29 cellular contexts compared by ENCODE assay signal in the genomic region with DNA sequence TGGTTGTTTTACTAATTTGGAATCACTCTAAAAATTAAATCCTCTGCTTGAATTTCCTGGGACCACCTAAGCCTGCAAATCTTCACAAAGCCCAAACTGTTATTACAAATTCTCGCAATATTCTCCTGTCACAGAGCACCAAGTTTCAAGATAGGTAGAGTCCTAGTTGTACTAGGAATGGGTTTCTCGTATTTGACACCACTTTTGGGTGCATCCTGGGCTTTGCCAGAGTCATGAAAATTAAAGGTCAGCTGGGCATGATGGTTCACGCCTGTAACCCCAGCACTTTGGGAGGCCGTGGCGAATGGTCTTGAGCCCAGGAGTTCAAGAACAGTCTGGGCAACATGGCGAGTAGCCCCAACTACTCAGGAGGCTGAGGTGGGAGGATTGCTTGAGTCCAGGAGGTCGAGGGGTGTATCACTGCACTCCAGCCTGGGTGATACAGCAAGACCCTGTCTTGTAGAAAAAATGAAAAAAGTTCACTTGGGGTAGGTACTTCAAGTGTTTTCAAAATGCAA. TPM values are rescaled to one million over a fixed set of nuclear protein-coding genes. Genes with fewer than 3 reads are reported as not detected.
DNase-seq lines count a peak whose midpoint lies in the region; ATAC-seq and TF ChIP-seq lines count a peak whose summit lies in the region.
"Had no signal": no experiment of that assay in that cellular context is flagged by ENCODE, and none has a peak within 500 bp of the region (broad histone marks: within the 10 kb centered on the region; RNA-seq: fewer than 3 reads in every experiment).

No MANE protein-coding gene starts in this region.

- no peak for ATAC-seq in activated CD4-positive, alpha-beta T cell treated with anti-CD3 and anti-CD28 coated beads for 36 hours
- ATAC-seq in CD8-positive, alpha-beta T cell, result no peak
- ATAC-seq in naive B cell (ENCODE audit: low read depth in 2 of 2), result no peak

- no peak overlapping the region for H3K27ac ChIP-seq in CD8-positive, alpha-beta T cell (ENCODE audit: low read depth, low read length)
- H3K27ac ChIP-seq in thyroid gland, result no peak overlapping the region
- H3K27ac ChIP-seq: GM23248, stomach had no signal

- H3K4me1 ChIP-seq in CD8-positive, alpha-beta T cell (ENCODE audit: insufficient read depth, low read length), result no peaks in the 10 kb centered on the region
- no peaks in the 10 kb centered on the region for H3K4me1 ChIP-seq in thyroid gland
- H3K4me1 ChIP-seq: BE2C had no signal

- H3K4me3 Mint-ChIP-seq in activated CD4-positive, alpha-beta T cell treated with anti-CD3 and anti-CD28 coated beads for 36 hours, result no peak overlapping the region
- H3K4me3 Mint-ChIP-seq in CD8-positive, alpha-beta T cell, result no peak overlapping the region
- no peak overlapping the region for H3K4me3 Mint-ChIP-seq in activated naive CD8-positive, alpha-beta T cell treated with anti-CD3 and anti-CD28 coated beads for 36 hours
- H3K4me3 Mint-ChIP-seq in naive B cell, result no peak overlapping the region
- H3K4me3 Mint-ChIP-seq: brain, type B pancreatic cell had no signal

- TF ChIP-seq POLR2A in thyroid gland (IDR thresholded peaks at IDR 0.05), result no peak

- peaks cover 36% of the 10 kb centered on the region for H3K4me1 Mint-ChIP-seq in activated CD4-positive, alpha-beta T cell treated with anti-CD3 and anti-CD28 coated beads for 36 hours
- H3K4me1 Mint-ChIP-seq in CD8-positive, alpha-beta T cell (ENCODE audit: low read depth), result peaks cover 21% of the 10 kb centered on the region
- peaks cover 41% of the 10 kb centered on the region for H3K4me1 Mint-ChIP-seq in activated naive CD8-positive, alpha-beta T cell treated with anti-CD3 and anti-CD28 coated beads for 36 hours
- H3K4me1 Mint-ChIP-seq in naive B cell, result peaks cover 0 to 8% (median 5%) of the 10 kb centered on the region in 3 donors

- peaks cover 48% of the 10 kb centered on the region for H3K36me3 Mint-ChIP-seq in activated CD4-positive, alpha-beta T cell treated with anti-CD3 and anti-CD28 coated beads for 36 hours (ENCODE audit: low read depth)
- peaks cover 47% of the 10 kb centered on the region for H3K36me3 Mint-ChIP-seq in CD8-positive, alpha-beta T cell
- H3K36me3 Mint-ChIP-seq in activated naive CD8-positive, alpha-beta T cell treated with anti-CD3 and anti-CD28 coated beads for 36 hours, result peaks cover 51% of the 10 kb centered on the region
- H3K36me3 Mint-ChIP-seq in naive B cell, result peaks cover 6 to 10% of the 10 kb centered on the region in 2 donors

- H3K4me3 ChIP-seq in CD8-positive, alpha-beta T cell (ENCODE audit: low read depth, low read length), result no peak overlapping the region
- H3K4me3 ChIP-seq in thyroid gland (replicated peaks in 1 of 3), result no peak overlapping the region
- H3K4me3 ChIP-seq: GM23248, MG63, smooth muscle cell, stomach had no signal

- POLR2A ChIA-PET in activated CD4-positive, alpha-beta T cell treated with anti-CD3 and anti-CD28 coated beads for 36 hours (lab: Charles Lee), result no interaction called here
- POLR2A ChIA-PET in CD8-positive, alpha-beta T cell (lab: Charles Lee), result no interaction called here

- DNase-seq in activated CD4-positive, alpha-beta T cell treated with anti-CD3 and anti-CD28 coated beads for 36 hours, result peak; percentile 13
- DNase-seq in activated CD4-positive, alpha-beta T cell treated with anti-CD3 and anti-CD28 coated beads for 1 hour, result no peak
- DNase-seq in CD8-positive, alpha-beta T cell, result no peak
- no peak for DNase-seq in activated naive CD8-positive, alpha-beta T cell treated with anti-CD3 and anti-CD28 coated beads for 36 hours
- DNase-seq in naive B cell (no peak), 8988T (no peak), NCI-H2196 (lab: John Stamatoyannopoulos, UW; ENCODE audit: unreplicated experiment) (no peak), thyroid gland (no peak)
- DNase-seq: activated CD4-positive, alpha-beta T cell treated with anti-CD3 and anti-CD28 coated beads, Interleukin-2, amount 50 U/mL, for 1 hour; activated T-cell treated with anti-CD3 and anti-CD28 coated beads for 4 hours; BE2C; cortex of kidney; DMS153; GDM1; glutamatergic neuron; GM23248; IMR-90; MG63; midbrain; NCI-H1436 treated with DMSO at 0.1 percent for 48 hours; NCI-H2171; NCI-H69; OCI-M1; SHP77; stimulated activated CD4-positive, alpha-beta T cell treated with anti-CD3 and anti-CD28 coated beads, Interleukin-4, amount 100 ng/mL, for 24 hours; stomach had no signal

- no peak for TF ChIP-seq CTCF in CD8-positive, alpha-beta T cell (IDR thresholded peaks at IDR 0.05)
- no peak for TF ChIP-seq CTCF in thyroid gland (IDR thresholded peaks at IDR 0.05)

- intact Hi-C loops in activated CD4-positive, alpha-beta T cell treated with anti-CD3 and anti-CD28 coated beads for 36 hours (cut with DNase I, micrococcal nuclease), result no loop called here
- intact Hi-C loops in CD8-positive, alpha-beta T cell (cut with DNase I, micrococcal nuclease), result no loop called here
- intact Hi-C loops in thyroid gland (cut with DNase I), result no loop called here

- no peaks in the 10 kb centered on the region for H3K27me3 ChIP-seq in CD8-positive, alpha-beta T cell (ENCODE audit: insufficient read depth, low read length)
- H3K27me3 ChIP-seq in thyroid gland, result no peaks in the 10 kb centered on the region
- H3K27me3 ChIP-seq: BE2C, MG63, stomach had no signal

- H3K9me3 ChIP-seq in CD8-positive, alpha-beta T cell (ENCODE audit: low read length), result no peaks in the 10 kb centered on the region
- H3K9me3 ChIP-seq in thyroid gland, result no peaks in the 10 kb centered on the region
- H3K9me3 ChIP-seq: BE2C, stomach had no signal

- CTCF ChIA-PET in activated CD4-positive, alpha-beta T cell treated with anti-CD3 and anti-CD28 coated beads for 36 hours (lab: Charles Lee), result interaction anchor here (2.2 kb wide), 1 partner anchor 25 kb away, joined by 9 read pairs; no protein-coding TSS in a partner anchor
- CTCF ChIA-PET in CD8-positive, alpha-beta T cell (lab: Charles Lee), result no interaction called here

- no peaks in the 10 kb centered on the region for H3K36me3 ChIP-seq in CD8-positive, alpha-beta T cell (ENCODE audit: insufficient read depth, low read length)
- peaks cover 4 to 10% of the 10 kb centered on the region in 2 donors for H3K36me3 ChIP-seq in thyroid gland

- peaks cover 16% of the 10 kb centered on the region for H3K9me3 Mint-ChIP-seq in activated CD4-positive, alpha-beta T cell treated with anti-CD3 and anti-CD28 coated beads for 36 hours (ENCODE audit: low read depth)
- peaks cover 30% of the 10 kb centered on the region for H3K9me3 Mint-ChIP-seq in CD8-positive, alpha-beta T cell
- H3K9me3 Mint-ChIP-seq in activated naive CD8-positive, alpha-beta T cell treated with anti-CD3 and anti-CD28 coated beads for 36 hours, result peaks cover 26% of the 10 kb centered on the region
- peaks cover 0 to 5% (median 2%) of the 10 kb centered on the region in 7 donors for H3K9me3 Mint-ChIP-seq in naive B cell
- H3K9me3 Mint-ChIP-seq: type B pancreatic cell had no signal

- no peaks in the 10 kb centered on the region for H3K27me3 Mint-ChIP-seq in activated CD4-positive, alpha-beta T cell treated with anti-CD3 and anti-CD28 coated beads for 36 hours
- no peaks in the 10 kb centered on the region for H3K27me3 Mint-ChIP-seq in CD8-positive, alpha-beta T cell (ENCODE audit: low read depth)
- no peaks in the 10 kb centered on the region for H3K27me3 Mint-ChIP-seq in activated naive CD8-positive, alpha-beta T cell treated with anti-CD3 and anti-CD28 coated beads for 36 hours
- no peaks in the 10 kb centered on the region for H3K27me3 Mint-ChIP-seq in naive B cell
- H3K27me3 Mint-ChIP-seq: brain, type B pancreatic cell had no signal

- 83 to 84% methylated on average over 7 of the region's 7 CpGs for WGBS in thyroid gland, 2 donors

- H3K27ac Mint-ChIP-seq in activated CD4-positive, alpha-beta T cell treated with anti-CD3 and anti-CD28 coated beads for 36 hours, result peak overlapping the region; percentile 1
- peak overlapping the region; percentile 19 for H3K27ac Mint-ChIP-seq in CD8-positive, alpha-beta T cell
- H3K27ac Mint-ChIP-seq in activated naive CD8-positive, alpha-beta T cell treated with anti-CD3 and anti-CD28 coated beads for 36 hours, result peak overlapping the region; percentile 61
- H3K27ac Mint-ChIP-seq in naive B cell, result peak overlapping the region; percentile 10 to 87 (median 44)
- H3K27ac Mint-ChIP-seq: type B pancreatic cell had no signal

RNA-seq across cellular contexts. Expression of gene MANBA, which starts 30.6 kb away (rescaled TPM):
- 10 to 100 TPM; 12.0 to 13.3 TPM for total RNA-seq in activated CD4-positive, alpha-beta T cell treated with anti-CD3 and anti-CD28 coated beads for 36 hours
- 10 to 100 TPM; 22.5 to 24.1 TPM for total RNA-seq in CD8-positive, alpha-beta T cell
- total RNA-seq in activated naive CD8-positive, alpha-beta T cell treated with anti-CD3 and anti-CD28 coated beads for 36 hours, result 1 to 10 TPM; 8.7 to 10.0 TPM
- 10 to 100 TPM; 53.2 to 65.9 (median 55.0) TPM for polyA plus RNA-seq in naive B cell (ENCODE audit: low read depth in 6 of 6)
- 10 to 100 TPM; 41.3 to 53.4 (median 45.5) TPM for total RNA-seq in thyroid gland

RNA-seq across cellular contexts. Expression of gene UBE2D3, which starts 36.0 kb away (rescaled TPM):
- total RNA-seq in activated CD4-positive, alpha-beta T cell treated with anti-CD3 and anti-CD28 coated beads for 36 hours, result 100 to 1,000 TPM; 472 to 686 TPM
- total RNA-seq in CD8-positive, alpha-beta T cell, result 100 to 1,000 TPM; 752 to 758 TPM
- total RNA-seq in activated naive CD8-positive, alpha-beta T cell treated with anti-CD3 and anti-CD28 coated beads for 36 hours, result 100 to 1,000 TPM; 477 to 516 TPM
- 100 to 1,000 TPM; 352 to 705 (median 440) TPM for polyA plus RNA-seq in naive B cell (ENCODE audit: low read depth in 6 of 6)
- total RNA-seq in thyroid gland, result 100 to 1,000 TPM; 379 to 633 (median 495) TPM

Comparison
In these comparisons a context has a peak if more than half of its experiments do, and no peak if none do; other contexts are left out.
1. H3K27ac Mint-ChIP-seq: peak in every context shown above with its lines; median percentile 61 in activated naive CD8-positive, alpha-beta T cell treated with anti-CD3 and anti-CD28 coated beads for 36 hours; 44 in naive B cell; 19 in CD8-positive, alpha-beta T cell; 1 in activated CD4-positive, alpha-beta T cell treated with anti-CD3 and anti-CD28 coated beads for 36 hours.